ENCODE assay signal across 1 cellular context in genomic region chrX:29044802-29045201, GRCh38.
TF ChIP-seq lines count a peak whose summit lies in the region.

No MANE protein-coding gene starts in this region.

TF ChIP-seq in SK-N-SH treated with all-trans-retinoic acid at 6 μM for 48 hours, 23 proteins besides CTCF, POLR2A, EP300 and RAD21 (continued from another document):
- TF ChIP-seq POU6F1 (CRISPR knock-in tag; IDR thresholded peaks at IDR 0.05; ENCODE audit: borderline replicate concordance, low read depth) (no peak), PPARA (CRISPR knock-in tag; IDR thresholded peaks at IDR 0.05; ENCODE audit: borderline replicate concordance) (no peak)
